20 cellular contexts compared by ENCODE assay signal in genomic region chr4:8136529-8136928, GRCh38.
"Had no signal": no experiment of that assay in that cellular context is flagged by ENCODE, and none has a peak within 500 bp of the region (broad histone marks: within the 10 kb centered on the region; RNA-seq: fewer than 3 reads in every experiment).

No MANE protein-coding gene starts in this region.

- H3K79me2 ChIP-seq: parathyroid adenoma had no signal

- H3K4me3 ChIP-seq: coronary artery, dorsolateral prefrontal cortex, gastrocnemius medialis, left lung, mucosa of descending colon, sigmoid colon, testis, tibial artery had no signal

- H3K36me3 ChIP-seq: gastrocnemius medialis, left lung, sigmoid colon, tibial artery had no signal

- FAIRE-seq: kidney had no signal

- H3K9me3 ChIP-seq: gastrocnemius medialis, mucosa of descending colon, sigmoid colon, testis, tibial artery had no signal

- DNase-seq: dorsolateral prefrontal cortex; effector CD4-positive, alpha-beta T cell; foreskin fibroblast; gastrocnemius medialis; head of caudate nucleus; kidney; mesenchymal stem cell; mucosa of descending colon; naive B cell; sigmoid colon; stimulated activated CD4-positive, alpha-beta T cell treated with anti-CD3 and anti-CD28 coated beads, Interleukin-4, amount 100 ng/mL, for 4 hours; stimulated activated naive CD8-positive, alpha-beta T cell treated with anti-CD3 and anti-CD28 coated beads, Interleukin-15, Interleukin-2, amounts not matched to agents 100 U/mL and 50 U/mL, for 24 hours; substantia nigra; testis; tibial artery had no signal

- H3K27me3 ChIP-seq: dorsolateral prefrontal cortex, gastrocnemius medialis, left lung, sigmoid colon, testis, tibial artery had no signal

- H3K27ac ChIP-seq: coronary artery, dorsolateral prefrontal cortex, gastrocnemius medialis, left lung, parathyroid adenoma, sigmoid colon, testis, tibial artery had no signal

- H2AFZ ChIP-seq: parathyroid adenoma had no signal

- H3K4me1 ChIP-seq: left lung, tibial artery had no signal

- H3K9ac ChIP-seq: parathyroid adenoma had no signal

- ATAC-seq: left lung; mucosa of descending colon; natural killer cell treated with Interleukin-12 subunit alpha and Interleukin-12 subunit beta and Interleukin-15 and Interleukin-18, amount 100 ng/mL, for 72 hours; stimulated activated memory B cell treated with anti-CD40 and anti-IgM and Interleukin-4, amounts not matched to agents 10 μg/mL and 1 μg/mL and 100 μg/mL, for 72 hours; stimulated activated naive CD8-positive, alpha-beta T cell treated with anti-CD3 and anti-CD28 coated beads, Interleukin-15, Interleukin-2, amounts not matched to agents 100 U/mL and 50 U/mL, for 24 hours had no signal
